Comparison of ENCODE assay signal across 26 cellular contexts in genomic region chr3:9676780-9677179, GRCh38. TPM values are rescaled to one million over a fixed set of nuclear protein-coding genes. Genes with fewer than 3 reads are reported as not detected.
DNase-seq lines count a peak whose midpoint lies in the region; ATAC-seq and TF ChIP-seq lines count a peak whose summit lies in the region.
"Had no signal": no experiment of that assay in that cellular context is flagged by ENCODE, and none has a peak within 500 bp of the region (broad histone marks: within the 10 kb centered on the region; RNA-seq: fewer than 3 reads in every experiment).

No MANE protein-coding gene starts in this region.

- H3K79me1 ChIP-seq in mesenchymal stem cell (replicated peaks; ENCODE audit: low read length, poor library complexity, severe bottlenecking), result peaks cover 8% of the 10 kb centered on the region

- 67 to 79% methylated on average over 4 to 6 of the region's 6 CpGs for WGBS in endodermal cell (ENCODE audit: insufficient coverage in 1 of 2, insufficient read length in 1 of 2), 2 experiments
- 68% methylated on average over 6 of the region's 6 CpGs for WGBS in mesenchymal stem cell

- no peak overlapping the region for H3K4me2 ChIP-seq in mesenchymal stem cell (ENCODE audit: low read length, poor library complexity, severe bottlenecking)
- H3K4me2 ChIP-seq: KMS-11 had no signal

- peaks cover 65% of the 10 kb centered on the region for H3K36me3 Mint-ChIP-seq in endodermal cell (ENCODE audit: low read depth)

- H3K27ac ChIP-seq in endodermal cell (ENCODE audit: low read depth, low read length) (no peak overlapping the region), mesenchymal stem cell (ENCODE audit: low read length, poor library complexity, severe bottlenecking) (no peak overlapping the region)
- H3K27ac ChIP-seq: esophagus muscularis mucosa, gastroesophageal sphincter, KMS-11, thyroid gland had no signal

- H2BK120ac ChIP-seq in mesenchymal stem cell (ENCODE audit: low read depth, low read length), result no peak overlapping the region

- no peak overlapping the region for H3K4me3 Mint-ChIP-seq in endodermal cell
- H3K4me3 Mint-ChIP-seq: activated CD8-positive, alpha-beta T cell treated with anti-CD3 and anti-CD28 coated beads, Interleukin-2, amount 10 ng/mL, durations not matched to agents 7 days and 5 days; CD8-positive, alpha-beta T cell; central memory CD8-positive, alpha-beta T cell; stimulated activated naive B cell treated with anti-CD40 and anti-IgM and Interleukin-4, amounts not matched to agents 10 μg/mL and 1 μg/mL and 100 μg/mL, for 72 hours had no signal

- H2AFZ ChIP-seq in mesenchymal stem cell (ENCODE audit: low read depth, low read length), result no peak overlapping the region

- H3K9me3 ChIP-seq in NT2/D1 (ENCODE audit: insufficient read depth, low read length), result no peaks in the 10 kb centered on the region
- H3K9me3 ChIP-seq in endodermal cell (ENCODE audit: control insufficient read depth, low read length), result no peaks in the 10 kb centered on the region
- H3K9me3 ChIP-seq in mesenchymal stem cell (ENCODE audit: control insufficient read depth, low read length), result no peaks in the 10 kb centered on the region
- H3K9me3 ChIP-seq: esophagus muscularis mucosa, gastroesophageal sphincter, thyroid gland had no signal

- H2BK15ac ChIP-seq in mesenchymal stem cell (ENCODE audit: low read depth, poor library complexity, severe bottlenecking), result no peak overlapping the region

- H3K4me3 ChIP-seq in NT2/D1 (ENCODE audit: insufficient read length, low read depth) (no peak overlapping the region), endodermal cell (ENCODE audit: low read length) (no peak overlapping the region), mesenchymal stem cell (ENCODE audit: insufficient read depth in 1 of 2, low read depth in 1 of 2, low read length in 2 of 2) (no peak overlapping the region)
- H3K4me3 ChIP-seq: esophagus muscularis mucosa, gastroesophageal sphincter, GM12878, thyroid gland had no signal

- H3K9ac ChIP-seq in NT2/D1 (ENCODE audit: insufficient read length, low read depth), result no peak overlapping the region
- H3K9ac ChIP-seq in endodermal cell (ENCODE audit: extremely low read depth, low read length, poor library complexity, severe bottlenecking), result no peak overlapping the region
- H3K9ac ChIP-seq in mesenchymal stem cell (ENCODE audit: low read length), result no peak overlapping the region
- H3K9ac ChIP-seq: KMS-11 had no signal

- H4K91ac ChIP-seq in mesenchymal stem cell (ENCODE audit: low read length), result no peak overlapping the region

- peak; percentile 27 for DNase-seq in CD1c-positive myeloid dendritic cell (ENCODE audit: extremely low spot score)
- DNase-seq in NT2/D1 (ENCODE audit: low read depth, low spot score), result peak; percentile 11
- no peak for DNase-seq in endodermal cell
- DNase-seq in mesenchymal stem cell, result peak; percentile 16
- no peak for DNase-seq in NCI-H1930 (lab: John Stamatoyannopoulos, UW)
- DNase-seq: activated CD8-positive, alpha-beta T cell treated with anti-CD3 and anti-CD28 coated beads, Interleukin-2, amount 10 ng/mL, durations not matched to agents 7 days and 5 days; activated naive CD4-positive, alpha-beta T cell treated with Interleukin-2 at 50 U/mL for 16 hours; amygdala; CD8-positive, alpha-beta T cell; DMS79; mammary epithelial cell; NCI-H1694 treated with DMSO at 0.1 percent for 48 hours; NCI-H526 treated with DMSO at 0.1 percent for 48 hours; nucleus accumbens; stimulated activated CD4-positive, alpha-beta T cell treated with anti-CD3 and anti-CD28 coated beads, Interleukin-2, amount 100 ng/mL, for 48 hours; stimulated activated naive B cell treated with anti-CD40 and anti-IgM and Interleukin-4, amounts not matched to agents 10 μg/mL and 1 μg/mL and 100 μg/mL, for 72 hours; thyroid gland had no signal

- H3K27me3 Mint-ChIP-seq in endodermal cell (ENCODE audit: insufficient read depth), result no peaks in the 10 kb centered on the region
- H3K27me3 Mint-ChIP-seq: central memory CD8-positive, alpha-beta T cell; stimulated activated naive B cell treated with anti-CD40 and anti-IgM and Interleukin-4, amounts not matched to agents 10 μg/mL and 1 μg/mL and 100 μg/mL, for 72 hours had no signal

- no peak overlapping the region for H2AK5ac ChIP-seq in mesenchymal stem cell (ENCODE audit: low read length, severe bottlenecking)

- H2BK12ac ChIP-seq in mesenchymal stem cell (ENCODE audit: low read length in 2 of 2), result no peak overlapping the region

- H3K36me3 ChIP-seq in NT2/D1 (ENCODE audit: insufficient read depth, insufficient read length, low read length) (peaks cover 80% of the 10 kb centered on the region), endodermal cell (ENCODE audit: control insufficient read depth, insufficient read depth, low read length) (peaks cover 83% of the 10 kb centered on the region), mesenchymal stem cell (ENCODE audit: control insufficient read depth in 1 of 2, insufficient read depth in 2 of 2, low read depth in 1 of 2, low read length in 2 of 2) (peaks cover 70 to 97% of the 10 kb centered on the region in 2 experiments)

- no peak overlapping the region for H3K14ac ChIP-seq in mesenchymal stem cell (ENCODE audit: low read length in 2 of 2)

- peak overlapping the region; percentile 8 for H3K27ac Mint-ChIP-seq in endodermal cell
- H3K27ac Mint-ChIP-seq: activated CD8-positive, alpha-beta T cell treated with anti-CD3 and anti-CD28 coated beads, Interleukin-2, amount 10 ng/mL, durations not matched to agents 7 days and 5 days; CD8-positive, alpha-beta T cell; stimulated activated naive B cell treated with anti-CD40 and anti-IgM and Interleukin-4, amounts not matched to agents 10 μg/mL and 1 μg/mL and 100 μg/mL, for 72 hours had no signal

- H3K27me3 ChIP-seq in NT2/D1 (ENCODE audit: insufficient read depth, insufficient read length) (no peaks in the 10 kb centered on the region), endodermal cell (ENCODE audit: control insufficient read depth, insufficient read depth, low read length, poor library complexity, severe bottlenecking) (no peaks in the 10 kb centered on the region), mesenchymal stem cell (ENCODE audit: control insufficient read depth in 1 of 2, insufficient read depth in 1 of 2, low read length in 2 of 2) (no peaks in the 10 kb centered on the region)
- H3K27me3 ChIP-seq: esophagus muscularis mucosa, gastroesophageal sphincter, thyroid gland had no signal

- no peak overlapping the region for H2BK5ac ChIP-seq in mesenchymal stem cell (ENCODE audit: low read depth, low read length, poor library complexity, severe bottlenecking)

- ATAC-seq in GM18868 (IDR thresholded peaks at IDR 0.05; ENCODE audit: unreplicated experiment) (no peak), HG02852 (IDR thresholded peaks at IDR 0.05; ENCODE audit: unreplicated experiment) (no peak), HG03045 (IDR thresholded peaks at IDR 0.05; ENCODE audit: unreplicated experiment) (no peak)
- ATAC-seq: activated CD8-positive, alpha-beta T cell treated with anti-CD3 and anti-CD28 coated beads, Interleukin-2, amount 10 ng/mL, durations not matched to agents 7 days and 5 days; CD8-positive, alpha-beta T cell; gastroesophageal sphincter; GM12878; stimulated activated naive B cell treated with anti-CD40 and anti-IgM and Interleukin-4, amounts not matched to agents 10 μg/mL and 1 μg/mL and 100 μg/mL, for 72 hours had no signal

- no peaks in the 10 kb centered on the region for H3K4me1 Mint-ChIP-seq in endodermal cell

- H3K4me1 ChIP-seq in NT2/D1 (ENCODE audit: insufficient read depth, insufficient read length) (peaks cover 6% of the 10 kb centered on the region), endodermal cell (ENCODE audit: control insufficient read depth, insufficient read depth, low read length) (no peaks in the 10 kb centered on the region), mesenchymal stem cell (ENCODE audit: control insufficient read depth, insufficient read depth, low read depth, low read length) (no peaks in the 10 kb centered on the region)
- H3K4me1 ChIP-seq: gastroesophageal sphincter, thyroid gland had no signal

- H4K8ac ChIP-seq in mesenchymal stem cell (ENCODE audit: low read length), result no peak overlapping the region

- no peak overlapping the region for H3K4ac ChIP-seq in mesenchymal stem cell (ENCODE audit: low read depth in 1 of 2, low read length in 2 of 2)

- H3K18ac ChIP-seq in mesenchymal stem cell (ENCODE audit: low read depth in 1 of 2, low read length in 2 of 2), result no peak overlapping the region

- no peak overlapping the region for H3K23ac ChIP-seq in mesenchymal stem cell (ENCODE audit: low read length in 2 of 2)

- H3K9me3 Mint-ChIP-seq in endodermal cell, result no peaks in the 10 kb centered on the region
- H3K9me3 Mint-ChIP-seq: CD8-positive, alpha-beta T cell; central memory CD8-positive, alpha-beta T cell; stimulated activated naive B cell treated with anti-CD40 and anti-IgM and Interleukin-4, amounts not matched to agents 10 μg/mL and 1 μg/mL and 100 μg/mL, for 72 hours had no signal

- TF ChIP-seq CTCF in endodermal cell (conservative IDR thresholded peaks at IDR 0.05), result no peak

RNA-seq across cellular contexts. Expression of gene CPNE9, which starts 26.9 kb away (rescaled TPM):
- total RNA-seq in endodermal cell, result under 1 TPM; 0.15 to 0.62 TPM
- 2.7 TPM for polyA plus RNA-seq in endodermal cell (2013, experiment 1 of 2)
- polyA plus RNA-seq in endodermal cell (2013, experiment 2 of 2), result 1.7 TPM
- not detected for polyA plus RNA-seq in mesenchymal stem cell (2013, experiment 1 of 2)
- polyA plus RNA-seq in mesenchymal stem cell (2013, experiment 2 of 2), result 0.03 TPM
- total RNA-seq: activated CD8-positive, alpha-beta T cell treated with anti-CD3 and anti-CD28 coated beads, Interleukin-2, amount 10 ng/mL, durations not matched to agents 7 days and 5 days; GM12878; mammary epithelial cell; thyroid gland had no signal
- polyA plus RNA-seq: keratinocyte, mammary epithelial cell had no signal

RNA-seq across cellular contexts. Expression of gene MTMR14, which starts 27.5 kb away (rescaled TPM):
- total RNA-seq in endodermal cell, result 10 to 100 TPM; 41.8 to 47.9 TPM
- polyA plus RNA-seq in endodermal cell (2013, experiment 1 of 2), result 38.1 TPM
- 33.9 TPM for polyA plus RNA-seq in endodermal cell (2013, experiment 2 of 2)
- 15.8 TPM for polyA plus RNA-seq in mesenchymal stem cell (2013, experiment 1 of 2)
- 16.1 TPM for polyA plus RNA-seq in mesenchymal stem cell (2013, experiment 2 of 2)

RNA-seq across cellular contexts. Expression of gene BRPF1, which starts 54.8 kb away (rescaled TPM):
- 10 to 100 TPM; 22.7 to 28.5 TPM for total RNA-seq in endodermal cell
- polyA plus RNA-seq in endodermal cell (2013, experiment 1 of 2), result 18.2 TPM
- polyA plus RNA-seq in endodermal cell (2013, experiment 2 of 2), result 17.0 TPM
- 7.8 TPM for polyA plus RNA-seq in mesenchymal stem cell (2013, experiment 1 of 2)
- 7.6 TPM for polyA plus RNA-seq in mesenchymal stem cell (2013, experiment 2 of 2)

Comparison
In these comparisons a context has a peak if more than half of its experiments do, and no peak if none do; other contexts are left out.
1. DNase-seq: peak in CD1c-positive myeloid dendritic cell (single experiment), NT2/D1 (single experiment) and mesenchymal stem cell (single experiment); none in endodermal cell (single experiment) and NCI-H1930 (0 of 2).